10 cellular contexts compared by ENCODE assay signal in genomic region chr17:27559996-27560481, GRCh38.
A peak's percentile ranks its signal among the peaks of the same experiment; 100 is the strongest.
DNase-seq lines count a peak whose midpoint lies in the region; ATAC-seq, FAIRE-seq and TF ChIP-seq lines count a peak whose summit lies in the region.
"Had no signal": no experiment of that assay in that cellular context is flagged by ENCODE, and none has a peak within 500 bp of the region (broad histone marks: within the 10 kb centered on the region; RNA-seq: fewer than 3 reads in every experiment).

No MANE protein-coding gene starts in this region.

- DNase-seq in NCI-H524 (lab: John Stamatoyannopoulos, UW) (peak; percentile 28 to 51), NCI-H524 treated with DMSO at 0.1 percent for 48 hours (lab: John Stamatoyannopoulos, UW) (no peak), bronchial epithelial cell (ENCODE audit: low read depth) (peak; percentile 63), lower lobe of right lung (peak; percentile 66), urothelium cell line (ENCODE audit: low spot score) (peak; percentile 60)
- no peak for DNase-seq in naive thymus-derived CD4-positive, alpha-beta T cell

- ATAC-seq in lower lobe of right lung = peak; percentile 79 to 84
- no peak for ATAC-seq in naive thymus-derived CD4-positive, alpha-beta T cell
- no peak for ATAC-seq in HG02938 (IDR thresholded peaks at IDR 0.05; ENCODE audit: unreplicated experiment)
- ATAC-seq in HG02852 (IDR thresholded peaks at IDR 0.05; ENCODE audit: unreplicated experiment) = no peak

- CTCF ChIA-PET in naive thymus-derived CD4-positive, alpha-beta T cell (lab: Charles Lee) = no interaction called here

- H3K9me3 Mint-ChIP-seq in naive thymus-derived CD4-positive, alpha-beta T cell = peaks cover 0 to 5% (median 0%) of the 10 kb centered on the region in 11 donors
- H3K9me3 Mint-ChIP-seq: dendritic cell treated with granulocyte-macrophage colony-stimulating factor and Interleukin-4, amounts not matched to agents 40 ng/mL and 50 ng/mL, for 4 days; stimulated activated naive CD8-positive, alpha-beta T cell treated with anti-CD3 and anti-CD28 coated beads, Interleukin-15, Interleukin-2, amounts not matched to agents 100 ng/mL and 50 ng/mL, for 24 hours had no signal

- H3K4me1 ChIP-seq in lower lobe of right lung = peaks cover 53% of the 10 kb centered on the region
- no peaks in the 10 kb centered on the region for H3K4me1 ChIP-seq in naive thymus-derived CD4-positive, alpha-beta T cell (ENCODE audit: control insufficient read depth in 2 of 2, insufficient read depth in 2 of 2, low read length in 2 of 2)

- H3K27me3 Mint-ChIP-seq in naive thymus-derived CD4-positive, alpha-beta T cell = no peaks in the 10 kb centered on the region
- H3K27me3 Mint-ChIP-seq: dendritic cell treated with granulocyte-macrophage colony-stimulating factor and Interleukin-4, amounts not matched to agents 40 ng/mL and 50 ng/mL, for 4 days; stimulated activated naive CD8-positive, alpha-beta T cell treated with anti-CD3 and anti-CD28 coated beads, Interleukin-15, Interleukin-2, amounts not matched to agents 100 ng/mL and 50 ng/mL, for 24 hours had no signal

- TF ChIP-seq CTCF in bronchial epithelial cell (IDR thresholded peaks at IDR 0.05; ENCODE audit: insufficient read depth, low read length, severe bottlenecking) = no peak
- TF ChIP-seq CTCF in lower lobe of right lung (IDR thresholded peaks at IDR 0.05) = no peak

- FAIRE-seq in bronchial epithelial cell (lab: Jason Lieb, UNC) = no peak
- no peak for FAIRE-seq in urothelium cell line (lab: Jason Lieb, UNC)

- peaks cover 0 to 36% (median 18%) of the 10 kb centered on the region in 5 donors for H3K36me3 Mint-ChIP-seq in naive thymus-derived CD4-positive, alpha-beta T cell

- POLR2A ChIA-PET in naive thymus-derived CD4-positive, alpha-beta T cell (lab: Charles Lee) = no interaction called here

- intact Hi-C loops in lower lobe of right lung (cut with DNase I) = no loop called here
- intact Hi-C loops in naive thymus-derived CD4-positive, alpha-beta T cell (cut with micrococcal nuclease) = no loop called here

- peaks cover 5 to 49% (median 18%) of the 10 kb centered on the region in 7 donors for H3K4me1 Mint-ChIP-seq in naive thymus-derived CD4-positive, alpha-beta T cell

- peak overlapping the region; percentile 82 for H3K27ac ChIP-seq in lower lobe of right lung
- no peak overlapping the region for H3K27ac ChIP-seq in naive thymus-derived CD4-positive, alpha-beta T cell (ENCODE audit: low read depth, low read length)

- no peak overlapping the region for H3K4me3 ChIP-seq in bronchial epithelial cell (ENCODE audit: low read depth, low read length)
- H3K4me3 ChIP-seq in lower lobe of right lung = peak overlapping the region; percentile 39
- no peak overlapping the region for H3K4me3 ChIP-seq in naive thymus-derived CD4-positive, alpha-beta T cell (ENCODE audit: low read length)

- no peak overlapping the region for H3K27ac Mint-ChIP-seq in naive thymus-derived CD4-positive, alpha-beta T cell
- H3K27ac Mint-ChIP-seq: dendritic cell treated with granulocyte-macrophage colony-stimulating factor and Interleukin-4, amounts not matched to agents 40 ng/mL and 50 ng/mL, for 4 days; stimulated activated naive CD8-positive, alpha-beta T cell treated with anti-CD3 and anti-CD28 coated beads, Interleukin-15, Interleukin-2, amounts not matched to agents 100 ng/mL and 50 ng/mL, for 24 hours had no signal

- no peaks in the 10 kb centered on the region for H3K9me3 ChIP-seq in lower lobe of right lung
- H3K9me3 ChIP-seq in naive thymus-derived CD4-positive, alpha-beta T cell (ENCODE audit: control insufficient read depth in 2 of 3, low read length in 3 of 3) = no peaks in the 10 kb centered on the region

- no peaks in the 10 kb centered on the region for H3K27me3 ChIP-seq in bronchial epithelial cell (ENCODE audit: control insufficient read depth, insufficient read depth, low read length)
- H3K27me3 ChIP-seq in lower lobe of right lung (ENCODE audit: low read depth) = no peaks in the 10 kb centered on the region
- H3K27me3 ChIP-seq in naive thymus-derived CD4-positive, alpha-beta T cell (ENCODE audit: control insufficient read depth in 2 of 2, insufficient read depth in 2 of 2, low read length in 2 of 2) = no peaks in the 10 kb centered on the region

- no peaks in the 10 kb centered on the region for H3K36me3 ChIP-seq in bronchial epithelial cell (ENCODE audit: control insufficient read depth, insufficient read depth, low read length)
- peaks cover 6% of the 10 kb centered on the region for H3K36me3 ChIP-seq in lower lobe of right lung
- peaks cover 0 to 5% (median 0%) of the 10 kb centered on the region in 3 experiments for H3K36me3 ChIP-seq in naive thymus-derived CD4-positive, alpha-beta T cell (ENCODE audit: control insufficient read depth in 2 of 3, insufficient read depth in 3 of 3, low read length in 3 of 3)

- H3K4me3 Mint-ChIP-seq in naive thymus-derived CD4-positive, alpha-beta T cell = no peak overlapping the region
- H3K4me3 Mint-ChIP-seq: stimulated activated naive CD8-positive, alpha-beta T cell treated with anti-CD3 and anti-CD28 coated beads, Interleukin-15, Interleukin-2, amounts not matched to agents 100 ng/mL and 50 ng/mL, for 24 hours had no signal

Comparison
In these comparisons a context has a peak if more than half of its experiments do, and no peak if none do; other contexts are left out.
1. DNase-seq: peak in NCI-H524 (2 of 2), bronchial epithelial cell (single experiment), lower lobe of right lung (single experiment) and urothelium cell line (single experiment); none in NCI-H524 treated with DMSO at 0.1 percent for 48 hours (single experiment) and naive thymus-derived CD4-positive, alpha-beta T cell (0 of 9).
2. ATAC-seq: peak in lower lobe of right lung (2 of 2); none in naive thymus-derived CD4-positive, alpha-beta T cell (single experiment), HG02938 (single experiment) and HG02852 (single experiment).